1 cellular context compared by ENCODE assay signal in the genomic region with DNA sequence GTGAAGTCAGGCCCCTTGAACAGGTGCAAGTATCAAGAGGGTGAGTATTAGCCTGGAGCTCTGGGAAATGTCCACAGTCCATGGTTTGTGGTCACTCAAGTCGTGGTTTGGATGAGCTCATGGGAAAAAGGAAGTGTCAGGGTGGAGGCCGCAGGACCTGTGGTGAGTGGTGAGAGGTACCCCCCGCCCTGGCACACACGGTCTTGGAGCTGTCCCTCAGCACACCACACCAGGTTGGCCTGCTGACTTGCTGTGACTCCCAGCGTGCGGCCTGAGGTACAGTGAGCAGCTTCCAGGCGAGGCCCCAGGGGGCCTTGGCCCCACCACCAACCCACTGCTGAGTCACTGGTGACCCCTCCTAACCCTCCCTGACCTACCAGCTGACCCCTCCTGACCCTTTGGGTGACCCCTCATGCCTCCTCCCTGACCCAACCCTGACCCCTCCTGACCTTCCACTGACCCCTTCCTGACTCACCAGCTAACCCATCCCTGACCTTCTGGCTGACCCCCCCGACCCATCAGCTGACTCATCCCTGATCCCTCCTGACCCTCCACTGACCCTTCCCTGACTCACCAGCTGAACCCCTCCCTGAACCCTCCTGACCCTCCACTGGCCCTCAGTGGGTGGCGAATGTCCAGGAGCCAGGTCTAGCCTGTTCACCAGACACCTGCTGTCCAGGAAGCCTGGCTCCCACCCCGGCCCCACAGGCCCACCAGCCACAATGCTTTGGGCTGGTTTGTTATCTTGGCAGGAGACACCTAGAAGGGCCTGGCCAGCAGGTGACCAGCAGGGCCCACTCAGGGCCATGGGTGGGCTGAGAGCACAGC.
TF ChIP-seq lines count a peak whose summit lies in the region.

No MANE protein-coding gene starts in this region.

TF ChIP-seq in GM23338, 12 proteins besides CTCF, POLR2A, EP300 and RAD21 (continued from another document):
- TF ChIP-seq STAT1 (IDR thresholded peaks at IDR 0.05; ENCODE audit: unreplicated experiment) = no peak
- TF ChIP-seq, protein P1, sequence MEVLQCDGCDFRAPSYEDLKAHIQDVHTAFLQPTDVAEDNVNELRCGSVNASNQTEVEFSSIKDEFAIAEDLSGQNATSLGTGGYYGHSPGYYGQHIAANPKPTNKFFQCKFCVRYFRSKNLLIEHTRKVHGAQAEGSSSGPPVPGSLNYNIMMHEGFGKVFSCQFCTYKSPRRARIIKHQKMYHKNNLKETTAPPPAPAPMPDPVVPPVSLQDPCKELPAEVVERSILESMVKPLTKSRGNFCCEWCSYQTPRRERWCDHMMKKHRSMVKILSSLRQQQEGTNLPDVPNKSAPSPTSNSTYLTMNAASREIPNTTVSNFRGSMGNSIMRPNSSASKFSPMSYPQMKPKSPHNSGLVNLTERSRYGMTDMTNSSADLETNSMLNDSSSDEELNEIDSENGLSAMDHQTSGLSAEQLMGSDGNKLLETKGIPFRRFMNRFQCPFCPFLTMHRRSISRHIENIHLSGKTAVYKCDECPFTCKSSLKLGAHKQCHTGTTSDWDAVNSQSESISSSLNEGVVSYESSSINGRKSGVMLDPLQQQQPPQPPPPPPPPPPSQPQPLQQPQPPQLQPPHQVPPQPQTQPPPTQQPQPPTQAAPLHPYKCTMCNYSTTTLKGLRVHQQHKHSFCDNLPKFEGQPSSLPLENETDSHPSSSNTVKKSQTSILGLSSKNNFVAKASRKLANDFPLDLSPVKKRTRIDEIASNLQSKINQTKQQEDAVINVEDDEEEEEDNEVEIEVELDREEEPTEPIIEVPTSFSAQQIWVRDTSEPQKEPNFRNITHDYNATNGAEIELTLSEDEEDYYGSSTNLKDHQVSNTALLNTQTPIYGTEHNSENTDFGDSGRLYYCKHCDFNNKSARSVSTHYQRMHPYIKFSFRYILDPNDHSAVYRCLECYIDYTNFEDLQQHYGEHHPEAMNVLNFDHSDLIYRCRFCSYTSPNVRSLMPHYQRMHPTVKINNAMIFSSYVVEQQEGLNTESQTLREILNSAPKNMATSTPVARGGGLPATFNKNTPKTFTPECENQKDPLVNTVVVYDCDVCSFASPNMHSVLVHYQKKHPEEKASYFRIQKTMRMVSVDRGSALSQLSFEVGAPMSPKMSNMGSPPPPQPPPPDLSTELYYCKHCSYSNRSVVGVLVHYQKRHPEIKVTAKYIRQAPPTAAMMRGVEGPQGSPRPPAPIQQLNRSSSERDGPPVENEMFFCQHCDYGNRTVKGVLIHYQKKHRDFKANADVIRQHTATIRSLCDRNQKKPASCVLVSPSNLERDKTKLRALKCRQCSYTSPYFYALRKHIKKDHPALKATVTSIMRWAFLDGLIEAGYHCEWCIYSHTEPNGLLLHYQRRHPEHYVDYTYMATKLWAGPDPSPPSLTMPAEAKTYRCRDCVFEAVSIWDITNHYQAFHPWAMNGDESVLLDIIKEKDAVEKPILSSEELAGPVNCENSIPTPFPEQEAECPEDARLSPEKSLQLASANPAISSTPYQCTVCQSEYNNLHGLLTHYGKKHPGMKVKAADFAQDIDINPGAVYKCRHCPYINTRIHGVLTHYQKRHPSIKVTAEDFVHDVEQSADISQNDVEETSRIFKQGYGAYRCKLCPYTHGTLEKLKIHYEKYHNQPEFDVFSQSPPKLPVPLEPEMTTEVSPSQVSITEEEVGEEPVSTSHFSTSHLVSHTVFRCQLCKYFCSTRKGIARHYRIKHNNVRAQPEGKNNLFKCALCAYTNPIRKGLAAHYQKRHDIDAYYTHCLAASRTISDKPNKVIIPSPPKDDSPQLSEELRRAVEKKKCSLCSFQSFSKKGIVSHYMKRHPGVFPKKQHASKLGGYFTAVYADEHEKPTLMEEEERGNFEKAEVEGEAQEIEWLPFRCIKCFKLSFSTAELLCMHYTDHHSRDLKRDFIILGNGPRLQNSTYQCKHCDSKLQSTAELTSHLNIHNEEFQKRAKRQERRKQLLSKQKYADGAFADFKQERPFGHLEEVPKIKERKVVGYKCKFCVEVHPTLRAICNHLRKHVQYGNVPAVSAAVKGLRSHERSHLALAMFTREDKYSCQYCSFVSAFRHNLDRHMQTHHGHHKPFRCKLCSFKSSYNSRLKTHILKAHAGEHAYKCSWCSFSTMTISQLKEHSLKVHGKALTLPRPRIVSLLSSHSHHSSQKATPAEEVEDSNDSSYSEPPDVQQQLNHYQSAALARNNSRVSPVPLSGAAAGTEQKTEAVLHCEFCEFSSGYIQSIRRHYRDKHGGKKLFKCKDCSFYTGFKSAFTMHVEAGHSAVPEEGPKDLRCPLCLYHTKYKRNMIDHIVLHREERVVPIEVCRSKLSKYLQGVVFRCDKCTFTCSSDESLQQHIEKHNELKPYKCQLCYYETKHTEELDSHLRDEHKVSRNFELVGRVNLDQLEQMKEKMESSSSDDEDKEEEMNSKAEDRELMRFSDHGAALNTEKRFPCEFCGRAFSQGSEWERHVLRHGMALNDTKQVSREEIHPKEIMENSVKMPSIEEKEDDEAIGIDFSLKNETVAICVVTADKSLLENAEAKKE (CRISPR knock-in tag; IDR thresholded peaks at IDR 0.05) = no peak
- TF ChIP-seq POLR2AphosphoS5 (IDR thresholded peaks at IDR 0.05; ENCODE audit: low read depth) = no peak
- TF ChIP-seq, protein P2, sequence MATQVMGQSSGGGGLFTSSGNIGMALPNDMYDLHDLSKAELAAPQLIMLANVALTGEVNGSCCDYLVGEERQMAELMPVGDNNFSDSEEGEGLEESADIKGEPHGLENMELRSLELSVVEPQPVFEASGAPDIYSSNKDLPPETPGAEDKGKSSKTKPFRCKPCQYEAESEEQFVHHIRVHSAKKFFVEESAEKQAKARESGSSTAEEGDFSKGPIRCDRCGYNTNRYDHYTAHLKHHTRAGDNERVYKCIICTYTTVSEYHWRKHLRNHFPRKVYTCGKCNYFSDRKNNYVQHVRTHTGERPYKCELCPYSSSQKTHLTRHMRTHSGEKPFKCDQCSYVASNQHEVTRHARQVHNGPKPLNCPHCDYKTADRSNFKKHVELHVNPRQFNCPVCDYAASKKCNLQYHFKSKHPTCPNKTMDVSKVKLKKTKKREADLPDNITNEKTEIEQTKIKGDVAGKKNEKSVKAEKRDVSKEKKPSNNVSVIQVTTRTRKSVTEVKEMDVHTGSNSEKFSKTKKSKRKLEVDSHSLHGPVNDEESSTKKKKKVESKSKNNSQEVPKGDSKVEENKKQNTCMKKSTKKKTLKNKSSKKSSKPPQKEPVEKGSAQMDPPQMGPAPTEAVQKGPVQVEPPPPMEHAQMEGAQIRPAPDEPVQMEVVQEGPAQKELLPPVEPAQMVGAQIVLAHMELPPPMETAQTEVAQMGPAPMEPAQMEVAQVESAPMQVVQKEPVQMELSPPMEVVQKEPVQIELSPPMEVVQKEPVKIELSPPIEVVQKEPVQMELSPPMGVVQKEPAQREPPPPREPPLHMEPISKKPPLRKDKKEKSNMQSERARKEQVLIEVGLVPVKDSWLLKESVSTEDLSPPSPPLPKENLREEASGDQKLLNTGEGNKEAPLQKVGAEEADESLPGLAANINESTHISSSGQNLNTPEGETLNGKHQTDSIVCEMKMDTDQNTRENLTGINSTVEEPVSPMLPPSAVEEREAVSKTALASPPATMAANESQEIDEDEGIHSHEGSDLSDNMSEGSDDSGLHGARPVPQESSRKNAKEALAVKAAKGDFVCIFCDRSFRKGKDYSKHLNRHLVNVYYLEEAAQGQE (IDR thresholded peaks at IDR 0.05; ENCODE audit: unreplicated experiment) = no peak
- no peak for TF ChIP-seq EZH2phosphoT487 (IDR thresholded peaks at IDR 0.05; ENCODE audit: unreplicated experiment)
- no peak for TF ChIP-seq NANOG (IDR thresholded peaks at IDR 0.05; ENCODE audit: borderline replicate concordance)
TF ChIP-seq in GM23338: peak in this region for 0.
